ENCODE assay signal across 10 cellular contexts in genomic region chr13:52406629-52407028, GRCh38. TPM values are rescaled to one million over a fixed set of nuclear protein-coding genes. Genes with fewer than 3 reads are reported as not detected.
DNase-seq lines count a peak whose midpoint lies in the region; ATAC-seq and TF ChIP-seq lines count a peak whose summit lies in the region.
"Had no signal": no experiment of that assay in that cellular context is flagged by ENCODE, and none has a peak within 500 bp of the region (broad histone marks: within the 10 kb centered on the region; RNA-seq: fewer than 3 reads in every experiment).

No MANE protein-coding gene starts in this region.

- no peaks in the 10 kb centered on the region for H3K9me3 ChIP-seq in CD4-positive, alpha-beta memory T cell (ENCODE audit: control insufficient read depth in 1 of 2, low read length in 2 of 2)
- no peaks in the 10 kb centered on the region for H3K9me3 ChIP-seq in RWPE2 (ENCODE audit: severe bottlenecking)
- no peaks in the 10 kb centered on the region for H3K9me3 ChIP-seq in Peyer's patch
- no peaks in the 10 kb centered on the region for H3K9me3 ChIP-seq in prostate gland

- H3K36me3 Mint-ChIP-seq in CD4-positive, alpha-beta memory T cell = peaks cover 8 to 10% of the 10 kb centered on the region in 2 donors
- peaks cover 19% of the 10 kb centered on the region for H3K36me3 Mint-ChIP-seq in neural crest cell (ENCODE audit: low read depth)

- no peak for ATAC-seq in RWPE2 (ENCODE audit: low read depth)

- H3K4me3 ChIP-seq in CD4-positive, alpha-beta memory T cell (ENCODE audit: low read length in 2 of 2) = no peak overlapping the region
- H3K4me3 ChIP-seq in RWPE2 (ENCODE audit: severe bottlenecking) = peak overlapping the region; percentile 69
- H3K4me3 ChIP-seq in epithelial cell of esophagus (ENCODE audit: low read length) = peak overlapping the region; percentile 82
- peak overlapping the region in 2 of 4 donors; percentile 46 for H3K4me3 ChIP-seq in Peyer's patch
- H3K4me3 ChIP-seq in prostate gland = peak overlapping the region in 1 of 2 donors; percentile 34

- peaks cover 22% of the 10 kb centered on the region for H3K4me1 ChIP-seq in CD4-positive, alpha-beta memory T cell (ENCODE audit: insufficient read depth, low read length)
- H3K4me1 ChIP-seq in RWPE2 (ENCODE audit: insufficient read depth, poor library complexity, severe bottlenecking) (peaks cover 20% of the 10 kb centered on the region), Peyer's patch (peaks cover 0 to 9% (median 5%) of the 10 kb centered on the region in 4 donors), prostate gland (replicated peaks) (no peaks in the 10 kb centered on the region)

- intact Hi-C loops in CD4-positive, alpha-beta memory T cell (cut with micrococcal nuclease) = no loop called here
- intact Hi-C loops in prostate gland (cut with DNase I) = no loop called here

- TF ChIP-seq CTCF in RWPE2 (IDR thresholded peaks at IDR 0.05; ENCODE audit: poor library complexity, severe bottlenecking) = no peak
- no peak for TF ChIP-seq CTCF in epithelial cell of esophagus (IDR thresholded peaks at IDR 0.05; ENCODE audit: insufficient read depth, low read depth, low read length, missing control alignments)
- no peak for TF ChIP-seq CTCF in neural crest cell (conservative IDR thresholded peaks at IDR 0.05)
- TF ChIP-seq CTCF in Peyer's patch (IDR thresholded peaks at IDR 0.05) = no peak
- no peak for TF ChIP-seq CTCF in prostate gland (IDR thresholded peaks at IDR 0.05)

- peaks cover 4% of the 10 kb centered on the region for H3K27me3 ChIP-seq in CD4-positive, alpha-beta memory T cell (ENCODE audit: insufficient read depth, low read length)
- no peaks in the 10 kb centered on the region for H3K27me3 ChIP-seq in RWPE2 (ENCODE audit: insufficient read depth, poor library complexity, severe bottlenecking)
- peaks cover 0 to 8% of the 10 kb centered on the region in 2 donors for H3K27me3 ChIP-seq in Peyer's patch
- H3K27me3 ChIP-seq in prostate gland (replicated peaks; ENCODE audit: insufficient read depth) = no peaks in the 10 kb centered on the region

- no peak for DNase-seq in CD4-positive, alpha-beta memory T cell
- DNase-seq in RWPE2 (ENCODE audit: low spot score) (no peak), epithelial cell of esophagus (ENCODE audit: low read depth) (no peak), neural crest cell (ENCODE audit: low read depth, low spot score) (no peak), Peyer's patch (no peak), amygdala (lab: John Stamatoyannopoulos, UW) (no peak), prostate gland (ENCODE audit: low spot score) (no peak)
- DNase-seq in stimulated activated CD8-positive, alpha-beta memory T cell treated with anti-CD3 and anti-CD28 coated beads, Interleukin-4, amount 100 ng/mL, for 48 hours = no peak
- DNase-seq: NCI-H2029 treated with DMSO at 0.1 percent for 48 hours, SHP77 treated with DMSO at 0.1 percent for 48 hours had no signal

- peaks cover 12 to 14% of the 10 kb centered on the region in 2 donors for H3K27me3 Mint-ChIP-seq in CD4-positive, alpha-beta memory T cell
- H3K27me3 Mint-ChIP-seq in neural crest cell (ENCODE audit: low read depth) = peaks cover 40% of the 10 kb centered on the region

- CTCF ChIA-PET in CD4-positive, alpha-beta memory T cell (lab: Charles Lee; ENCODE audit: partially characterized antibody) = no interaction called here

- no peak overlapping the region for H3K27ac Mint-ChIP-seq in CD4-positive, alpha-beta memory T cell
- no peak overlapping the region for H3K27ac Mint-ChIP-seq in neural crest cell (ENCODE audit: unreplicated experiment)

- POLR2A ChIA-PET in CD4-positive, alpha-beta memory T cell (lab: Charles Lee; ENCODE audit: partially characterized antibody) = no interaction called here

- WGBS in prostate gland = 50% methylated on average over 4 of the region's 4 CpGs

- peaks cover 0 to 3% (median 0%) of the 10 kb centered on the region in 8 donors for H3K9me3 Mint-ChIP-seq in CD4-positive, alpha-beta memory T cell
- H3K9me3 Mint-ChIP-seq in neural crest cell = no peaks in the 10 kb centered on the region

- peak overlapping the region in 7 of 8 donors; percentile 45 to 77 (median 60) for H3K4me3 Mint-ChIP-seq in CD4-positive, alpha-beta memory T cell
- peak overlapping the region; percentile 56 for H3K4me3 Mint-ChIP-seq in neural crest cell

- TF ChIP-seq POLR2A in Peyer's patch (IDR thresholded peaks at IDR 0.05) (no peak), prostate gland (IDR thresholded peaks at IDR 0.05) (no peak)

- no peak overlapping the region for H3K27ac ChIP-seq in CD4-positive, alpha-beta memory T cell (ENCODE audit: low read depth, low read length)
- H3K27ac ChIP-seq in RWPE2 (ENCODE audit: poor library complexity, severe bottlenecking) = peak overlapping the region; percentile 56
- no peak overlapping the region for H3K27ac ChIP-seq in Peyer's patch
- no peak overlapping the region for H3K27ac ChIP-seq in prostate gland

- no peaks in the 10 kb centered on the region for H3K36me3 ChIP-seq in CD4-positive, alpha-beta memory T cell (ENCODE audit: insufficient read depth, low read length)
- H3K36me3 ChIP-seq in RWPE2 (ENCODE audit: low read depth) (peaks cover 13% of the 10 kb centered on the region), Peyer's patch (no peaks in the 10 kb centered on the region), prostate gland (no peaks in the 10 kb centered on the region)

- H3K4me1 Mint-ChIP-seq in CD4-positive, alpha-beta memory T cell = peaks cover 12 to 21% (median 19%) of the 10 kb centered on the region in 4 donors
- peaks cover 17% of the 10 kb centered on the region for H3K4me1 Mint-ChIP-seq in neural crest cell

RNA-seq across cellular contexts. Expression of gene THSD1, which starts 0.7 kb away (rescaled TPM):
- total RNA-seq in CD4-positive, alpha-beta memory T cell = under 1 TPM; 0.50 to 0.87 TPM
- not detected for polyA plus RNA-seq in CD4-positive, alpha-beta memory T cell
- 0.75 and 1.1 TPM in 2 replicates for total RNA-seq in neural crest cell
- 1 to 10 TPM; 2.1 to 5.0 (median 2.5) TPM for total RNA-seq in Peyer's patch
- 1 to 10 TPM; 5.5 to 8.0 TPM for total RNA-seq in prostate gland

RNA-seq across cellular contexts. Expression of gene VPS36, which starts 43.8 kb away (rescaled TPM):
- 10 to 100 TPM; 59.9 to 64.5 TPM for total RNA-seq in CD4-positive, alpha-beta memory T cell
- polyA plus RNA-seq in CD4-positive, alpha-beta memory T cell = 10 to 100 TPM; 44.1 to 45.8 TPM
- total RNA-seq in neural crest cell = 33.6 and 37.1 TPM in 2 replicates
- total RNA-seq in Peyer's patch = 10 to 100 TPM; 52.0 to 87.0 (median 78.7) TPM
- total RNA-seq in prostate gland = 10 to 100 TPM; 43.9 to 46.6 TPM

RNA-seq across cellular contexts. Expression of gene CKAP2, which starts 48.6 kb away (rescaled TPM):
- total RNA-seq in CD4-positive, alpha-beta memory T cell = 10 to 100 TPM; 16.5 to 18.2 TPM
- polyA plus RNA-seq in CD4-positive, alpha-beta memory T cell = 10 to 100 TPM; 13.1 to 17.3 TPM
- total RNA-seq in neural crest cell (119 and 127 TPM in 2 replicates), Peyer's patch (10 to 100 TPM in 3 of 4 donors, 1 to 10 TPM in 1; 9.8 to 38.0 (median 13.7) TPM), prostate gland (10 to 100 TPM; 11.3 to 22.2 TPM)

Comparison
In these comparisons a context has a peak if more than half of its experiments do, and no peak if none do; other contexts are left out.
1. H3K4me3 ChIP-seq: peak in RWPE2 (single experiment) and epithelial cell of esophagus (single experiment); none in CD4-positive, alpha-beta memory T cell (0 of 2).